ENCODE assay signal across 8 cellular contexts in the genomic region with DNA sequence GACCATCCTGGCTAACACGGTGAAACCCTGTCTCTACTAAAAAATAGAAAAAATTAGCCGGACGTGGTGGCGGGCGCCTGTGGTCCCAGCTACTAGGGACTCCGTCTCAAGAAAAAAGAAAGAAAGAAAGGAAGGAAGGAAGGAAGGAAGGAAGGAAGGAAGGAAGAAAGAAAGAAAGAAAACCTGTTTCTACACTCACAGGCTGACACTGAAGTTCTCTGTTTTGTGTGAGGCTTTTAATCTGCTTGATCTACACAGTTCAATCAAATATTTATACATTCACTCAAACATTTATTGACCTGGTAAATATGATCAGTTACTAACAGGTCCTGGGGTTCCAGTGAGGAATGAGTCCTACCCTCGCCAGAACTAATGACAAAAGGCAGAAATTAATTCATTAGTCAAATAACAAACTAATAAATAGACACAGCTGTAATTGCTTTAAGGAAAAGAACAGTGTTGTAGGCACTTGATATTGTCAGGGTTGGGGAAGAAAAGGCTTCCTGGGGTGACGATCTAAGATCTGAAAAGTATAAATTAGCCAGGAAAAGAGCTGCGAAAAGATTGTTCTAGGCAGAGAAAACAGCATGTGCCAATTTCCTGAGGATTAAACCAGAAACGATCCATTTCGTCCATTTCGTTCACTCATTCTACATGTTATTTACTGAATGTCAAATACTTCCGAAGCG. TPM values are rescaled to one million over a fixed set of nuclear protein-coding genes. Genes with fewer than 3 reads are reported as not detected.
DNase-seq lines count a peak whose midpoint lies in the region; ATAC-seq and TF ChIP-seq lines count a peak whose summit lies in the region.

No MANE protein-coding gene starts in this region.

- no peaks in the 10 kb centered on the region for H3K27me3 ChIP-seq in right atrium auricular region
- H3K27me3 ChIP-seq in vagina, result no peaks in the 10 kb centered on the region

- H3K4me3 Mint-ChIP-seq in brain, result peak overlapping the region; percentile 86 to 93 (median 87)

- peaks cover 74% of the 10 kb centered on the region for H3K4me1 Mint-ChIP-seq in brain

- H3K4me1 ChIP-seq in right atrium auricular region (peaks cover 0 to 54% of the 10 kb centered on the region in 2 donors), mesodermal cell (ENCODE audit: control insufficient read depth, insufficient read depth, low read length, poor library complexity, severe bottlenecking) (peaks cover 4% of the 10 kb centered on the region), vagina (peaks cover 52% of the 10 kb centered on the region)

- H3K9me3 ChIP-seq in right atrium auricular region (no peaks in the 10 kb centered on the region), mesodermal cell (ENCODE audit: control insufficient read depth, low read length) (no peaks in the 10 kb centered on the region), vagina (no peaks in the 10 kb centered on the region)

- TF ChIP-seq CTCF in right atrium auricular region (IDR thresholded peaks at IDR 0.05) (no peak), brain (conservative IDR thresholded peaks at IDR 0.05) (no peak), vagina (IDR thresholded peaks at IDR 0.05) (no peak)

- TF ChIP-seq POLR2A in vagina (IDR thresholded peaks at IDR 0.05), result no peak

- ATAC-seq in Right ventricle myocardium superior (ENCODE audit: poor library complexity), result no peak
- ATAC-seq in GM18870 (IDR thresholded peaks at IDR 0.05; ENCODE audit: unreplicated experiment), result no peak

- intact Hi-C loops in Right ventricle myocardium superior (cut with DNase I), result loop anchor here (10.0 kb wide), 1 partner anchor 137 kb away; no protein-coding TSS in a partner anchor
- intact Hi-C loops in vagina (cut with DNase I), result loop anchor here (2.0 kb wide), 2 partner anchors 27 to 55 kb away; partner anchors contain the start of gene UBXN6

- H3K4me3 ChIP-seq in right atrium auricular region (peak overlapping the region; percentile 31 to 91), mesodermal cell (ENCODE audit: extremely low read depth, insufficient read depth, low read length, poor library complexity, severe bottlenecking) (peak overlapping the region; percentile 97), vagina (peak overlapping the region; percentile 31 to 73)

- WGBS in mesodermal cell (ENCODE audit: insufficient coverage in 2 of 2), 2 experiments, result 51 to 72% methylated on average over 3 to 10 of the region's 14 CpGs

- peaks cover 10% of the 10 kb centered on the region for H3K36me3 Mint-ChIP-seq in brain

- no peaks in the 10 kb centered on the region for H3K9me3 Mint-ChIP-seq in brain

- H3K27ac ChIP-seq in right atrium auricular region (peak overlapping the region; percentile 96 to 97), mesodermal cell (ENCODE audit: low read depth, low read length, severe bottlenecking) (peak overlapping the region; percentile 63), vagina (peak overlapping the region; percentile 89)

- DNase-seq in right atrium auricular region (ENCODE audit: low spot score) (no peak), Right ventricle myocardium superior (no peak), vagina (ENCODE audit: extremely low spot score in 2 of 2) (no peak), NCI-H128 (lab: John Stamatoyannopoulos, UW; ENCODE audit: unreplicated experiment) (no peak), islet precursor cell (no peak)

- peak overlapping the region; percentile 90 to 98 (median 96) for H3K27ac Mint-ChIP-seq in brain

- H3K36me3 ChIP-seq in right atrium auricular region (no peaks in the 10 kb centered on the region), mesodermal cell (ENCODE audit: control insufficient read depth, insufficient read depth, low read length) (peaks cover 46% of the 10 kb centered on the region), vagina (no peaks in the 10 kb centered on the region)

- H3K27me3 Mint-ChIP-seq in brain, result peaks cover 5% of the 10 kb centered on the region

RNA-seq across cellular contexts. Expression of gene CHAF1A, which starts 0.8 kb away (rescaled TPM):
- total RNA-seq in right atrium auricular region, result 1 to 10 TPM; 2.6 to 5.0 TPM
- 5.4 TPM for total RNA-seq in Right ventricle myocardium superior
- 36.3 TPM for polyA plus RNA-seq in brain (ENCODE audit: insufficient read depth, low read depth, low replicate concordance)
- 23.5 TPM for polyA plus RNA-seq in mesodermal cell (2013, experiment 1 of 2)
- polyA plus RNA-seq in mesodermal cell (2013, experiment 2 of 2), result 22.8 TPM
- total RNA-seq in vagina, result 21.4 TPM

RNA-seq across cellular contexts. Expression of gene SH3GL1, which starts 1.3 kb away (rescaled TPM):
- total RNA-seq in right atrium auricular region, result 10 to 100 TPM; 17.5 to 31.9 TPM
- 18.6 TPM for total RNA-seq in Right ventricle myocardium superior
- 129 TPM for polyA plus RNA-seq in brain (ENCODE audit: insufficient read depth, low read depth, low replicate concordance)
- 96.1 TPM for polyA plus RNA-seq in mesodermal cell (2013, experiment 1 of 2)
- 78.6 TPM for polyA plus RNA-seq in mesodermal cell (2013, experiment 2 of 2)
- 65.6 TPM for total RNA-seq in vagina

RNA-seq across cellular contexts. Expression of gene UBXN6, which starts 56.0 kb away (rescaled TPM):
- 100 to 1,000 TPM in 1 of 2 donors, 10 to 100 TPM in 1; 52.8 to 100 TPM for total RNA-seq in right atrium auricular region
- 120 TPM for total RNA-seq in Right ventricle myocardium superior
- polyA plus RNA-seq in brain (ENCODE audit: insufficient read depth, low read depth, low replicate concordance), result 266 TPM
- polyA plus RNA-seq in mesodermal cell (2013, experiment 1 of 2), result 39.8 TPM
- 34.6 TPM for polyA plus RNA-seq in mesodermal cell (2013, experiment 2 of 2)
- total RNA-seq in vagina, result 147 TPM

RNA-seq across cellular contexts. Expression of gene MPND, which starts 58.3 kb away (rescaled TPM):
- total RNA-seq in right atrium auricular region, result 1 to 10 TPM; 6.2 to 7.3 TPM
- 16.6 TPM for total RNA-seq in Right ventricle myocardium superior
- 73.2 TPM for polyA plus RNA-seq in brain (ENCODE audit: insufficient read depth, low read depth, low replicate concordance)
- polyA plus RNA-seq in mesodermal cell (2013, experiment 1 of 2), result 18.6 TPM
- 16.3 TPM for polyA plus RNA-seq in mesodermal cell (2013, experiment 2 of 2)
- total RNA-seq in vagina, result 10.1 TPM
